ENCODE assay signal across 1 cellular context in the genomic region with DNA sequence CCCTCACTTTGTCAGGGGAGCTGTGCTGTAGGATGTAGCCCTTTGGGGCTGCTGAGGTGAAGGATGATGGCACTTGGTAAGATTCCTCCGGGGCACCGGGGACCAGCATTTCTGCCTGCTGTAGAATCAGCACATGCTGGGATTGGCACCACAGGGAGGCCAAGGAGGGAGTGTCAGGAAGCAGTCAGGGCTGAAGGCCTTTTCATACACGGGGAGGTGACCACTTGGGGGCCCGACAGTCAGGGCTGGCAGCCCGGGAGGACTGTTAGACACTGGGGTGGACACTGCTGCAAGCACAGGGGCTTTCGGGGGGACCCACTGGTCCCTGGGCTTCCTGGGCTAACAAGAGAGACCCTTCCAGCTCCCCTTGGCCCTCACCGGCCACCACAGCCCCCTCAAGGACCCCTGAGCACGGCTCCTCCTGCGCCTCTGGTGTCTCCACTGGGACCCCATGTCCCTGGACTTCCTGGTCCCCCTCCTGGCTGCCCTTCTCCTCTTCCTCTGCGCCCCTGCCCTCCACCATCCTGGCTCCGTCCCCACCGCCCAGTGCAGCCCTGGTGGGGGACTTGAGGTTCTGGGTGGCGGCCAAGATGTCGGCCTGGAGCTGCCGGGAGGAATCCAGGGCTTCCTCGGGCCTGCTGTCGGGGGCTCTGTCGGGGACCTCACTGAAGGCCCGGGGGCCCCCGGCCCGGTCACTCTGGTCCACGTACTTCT.
TF ChIP-seq lines count a peak whose summit lies in the region.

No MANE protein-coding gene starts in this region.

TF ChIP-seq in IMR-90, 13 proteins besides CTCF, POLR2A, EP300 and RAD21:
- no peak for TF ChIP-seq ELK1 (IDR thresholded peaks at IDR 0.05; ENCODE audit: borderline replicate concordance, low read depth, low read length)
- TF ChIP-seq CEBPB (IDR thresholded peaks at IDR 0.05; ENCODE audit: low read depth, low read length) = no peak
- TF ChIP-seq MAZ (IDR thresholded peaks at IDR 0.05; ENCODE audit: borderline replicate concordance, low read depth, low read length) = no peak
- no peak for TF ChIP-seq BHLHE40 (IDR thresholded peaks at IDR 0.05; ENCODE audit: low read depth, low read length)
